In the genomic region with DNA sequence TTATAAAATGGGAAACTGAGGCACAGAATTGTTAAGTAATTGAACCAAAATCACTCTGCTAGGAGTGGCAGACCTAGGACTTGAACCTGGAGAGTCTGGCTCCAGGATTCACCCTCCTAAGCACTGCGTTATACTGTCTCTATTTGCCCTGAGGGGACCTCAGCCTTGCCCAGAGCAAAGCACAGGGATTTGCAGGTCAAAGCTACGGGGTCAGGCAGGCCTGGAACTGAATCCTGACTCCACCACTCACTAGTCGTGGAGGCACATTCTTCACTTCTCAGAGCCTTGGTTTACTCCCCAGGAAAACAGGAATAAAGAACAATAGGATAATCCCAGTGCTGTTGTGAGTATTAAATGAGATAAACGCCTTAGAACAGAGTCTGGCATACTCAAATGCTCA, we compare ENCODE assay signal across 25 cellular contexts. TPM values are rescaled to one million over a fixed set of nuclear protein-coding genes. Genes with fewer than 3 reads are reported as not detected.
"Had no signal": no experiment of that assay in that cellular context is flagged by ENCODE, and none has a peak within 500 bp of the region (broad histone marks: within the 10 kb centered on the region; RNA-seq: fewer than 3 reads in every experiment).

No MANE protein-coding gene starts in this region.

- H3K9me3 ChIP-seq: SJCRH30 had no signal

- H3K4me1 ChIP-seq: SJCRH30 had no signal

- H3K27ac ChIP-seq: RWPE1, SJCRH30 had no signal

- DNase-seq: KBM-7, MV-4-11, NCI-H1048, NCI-H1105, NCI-H1417, NCI-H1436 treated with DMSO at 0.1 percent for 48 hours, NCI-H1694, NCI-H187 treated with DMSO at 0.1 percent for 48 hours, NCI-H2029 treated with DMSO at 0.1 percent for 48 hours, NCI-H2171 treated with DMSO at 0.1 percent for 48 hours, NCI-H345, NCI-H446 treated with DMSO at 0.1 percent for 48 hours, NCI-H510A treated with DMSO at 0.1 percent for 48 hours, NCI-H526, PC-3, SHP77 treated with DMSO at 0.1 percent for 48 hours, SJCRH30 had no signal

- H3K4me3 ChIP-seq: SJCRH30 had no signal

- H3K36me3 ChIP-seq: SJCRH30 had no signal

- ATAC-seq: Panc1, Right ventricle myocardium inferior, SK-N-SH treated with all-trans-retinoic acid at 6 μM for 48 hours had no signal

RNA-seq across cellular contexts. Expression of a gene that starts 19.4 kb away (rescaled TPM):
- total RNA-seq: HT-29, LHCN-M2, OCI-LY7, SJCRH30 had no signal

RNA-seq across cellular contexts. Expression of a gene that starts 45.3 kb away (rescaled TPM):
- total RNA-seq: HT-29, LHCN-M2, MCF 10A, OCI-LY7, Right ventricle myocardium inferior, SJCRH30 had no signal

RNA-seq across cellular contexts. Expression of a gene that starts 49.9 kb away (rescaled TPM):
- total RNA-seq: HT-29, LHCN-M2, OCI-LY7, SJCRH30 had no signal
